10 cellular contexts compared by ENCODE assay signal in genomic region chr10:132422931-132423813, GRCh38. TPM values are rescaled to one million over a fixed set of nuclear protein-coding genes. Genes with fewer than 3 reads are reported as not detected.
DNase-seq lines count a peak whose midpoint lies in the region; ATAC-seq and TF ChIP-seq lines count a peak whose summit lies in the region.
"Had no signal": no experiment of that assay in that cellular context is flagged by ENCODE, and none has a peak within 500 bp of the region (broad histone marks: within the 10 kb centered on the region; RNA-seq: fewer than 3 reads in every experiment).

No MANE protein-coding gene starts in this region.

- H3K4me1 ChIP-seq in rectal smooth muscle tissue (ENCODE audit: control insufficient read depth, insufficient read depth, low read length): peaks cover 42% of the 10 kb centered on the region

- no peaks in the 10 kb centered on the region for H3K27me3 Mint-ChIP-seq in chondrocyte (ENCODE audit: low read depth)

- H3K27ac Mint-ChIP-seq in chondrocyte (ENCODE audit: unreplicated experiment): peak overlapping the region; percentile 57

- no peaks in the 10 kb centered on the region for H3K9me3 Mint-ChIP-seq in chondrocyte (ENCODE audit: low read depth)

- peaks cover 4% of the 10 kb centered on the region for H3K36me3 ChIP-seq in rectal smooth muscle tissue (ENCODE audit: control insufficient read depth, insufficient read depth, low read length)

- no peaks in the 10 kb centered on the region for H3K36me3 Mint-ChIP-seq in chondrocyte (ENCODE audit: low read depth)

- peaks cover 43% of the 10 kb centered on the region for H3K4me1 Mint-ChIP-seq in chondrocyte (ENCODE audit: low read depth)

- no peak overlapping the region for H3K4me3 Mint-ChIP-seq in chondrocyte (ENCODE audit: unreplicated experiment)

- H3K4me3 ChIP-seq in rectal smooth muscle tissue (ENCODE audit: low read length): no peak overlapping the region
- H3K4me3 ChIP-seq: lung had no signal

- DNase-seq in NCI-H1694 treated with DMSO at 0.1 percent for 48 hours (lab: John Stamatoyannopoulos, UW) (peak; percentile 71), chondrocyte (ENCODE audit: low spot score) (no peak), foreskin melanocyte (no peak), iPS-NIHi7 (ENCODE audit: extremely low spot score) (no peak), HK-2 (ENCODE audit: unreplicated experiment) (no peak)
- DNase-seq: NCI-H1417 treated with DMSO at 0.1 percent for 48 hours had no signal

- no peaks in the 10 kb centered on the region for H3K27me3 ChIP-seq in rectal smooth muscle tissue (ENCODE audit: control insufficient read depth, insufficient read depth, low read length)

- ATAC-seq in GM18907 (IDR thresholded peaks at IDR 0.05; ENCODE audit: unreplicated experiment) (peak; percentile 38), HG02840 (IDR thresholded peaks at IDR 0.05; ENCODE audit: low FRiP score, unreplicated experiment) (no peak)

- no peak for TF ChIP-seq CTCF in chondrocyte (IDR thresholded peaks at IDR 0.05)

- no peak overlapping the region for H3K9ac ChIP-seq in rectal smooth muscle tissue (ENCODE audit: low read length)

- H3K27ac ChIP-seq in rectal smooth muscle tissue (ENCODE audit: low read depth, low read length): peak overlapping the region; percentile 93

RNA-seq across cellular contexts. Expression of gene PWWP2B, which starts 26.2 kb away (rescaled TPM):
- total RNA-seq in chondrocyte: 9.9 to 13.9 TPM (median 13.2 TPM) in 3 replicates
